In genomic region chr5:32613050-32613672, GRCh38 we compare ENCODE assay signal across 1 cellular context.
TF ChIP-seq lines count a peak whose summit lies in the region.

No MANE protein-coding gene starts in this region.

TF ChIP-seq in HepG2, 621 proteins besides CTCF, POLR2A, EP300 and RAD21 (continued from another document and continues in another):
- TF ChIP-seq PRDM15 (CRISPR knock-in tag; IDR thresholded peaks at IDR 0.05): no peak
- TF ChIP-seq GLMP (CRISPR knock-in tag; IDR thresholded peaks at IDR 0.05; ENCODE audit: borderline replicate concordance): no peak
- TF ChIP-seq IKZF5 (CRISPR knock-in tag; IDR thresholded peaks at IDR 0.05): no peak
- TF ChIP-seq KIAA2018 (CRISPR knock-in tag; IDR thresholded peaks at IDR 0.05; ENCODE audit: borderline replicate concordance): no peak
- no peak for TF ChIP-seq ZNF850 (CRISPR knock-in tag; conservative IDR thresholded peaks at IDR 0.05)
- TF ChIP-seq ZMYM3 (CRISPR knock-in tag; IDR thresholded peaks at IDR 0.05): no peak
- no peak for TF ChIP-seq CHD2 (IDR thresholded peaks at IDR 0.05; ENCODE audit: low read depth, low read length)
- no peak for TF ChIP-seq E2F2 (CRISPR knock-in tag; IDR thresholded peaks at IDR 0.05; ENCODE audit: borderline replicate concordance)
- no peak for TF ChIP-seq ZBTB42 (CRISPR knock-in tag; IDR thresholded peaks at IDR 0.05)
- no peak for TF ChIP-seq PHF20 (CRISPR knock-in tag; IDR thresholded peaks at IDR 0.05)
- no peak for TF ChIP-seq ZFP82 (CRISPR knock-in tag; IDR thresholded peaks at IDR 0.05; ENCODE audit: borderline replicate concordance)
- TF ChIP-seq TBL1XR1 (IDR thresholded peaks at IDR 0.05; ENCODE audit: borderline replicate concordance, low read length, partially characterized antibody): no peak
- no peak for TF ChIP-seq NFE2 (CRISPR knock-in tag; IDR thresholded peaks at IDR 0.05)
- TF ChIP-seq HES4 (CRISPR knock-in tag; IDR thresholded peaks at IDR 0.05; ENCODE audit: borderline replicate concordance): no peak
- no peak for TF ChIP-seq ARID4A (CRISPR knock-in tag; IDR thresholded peaks at IDR 0.05; ENCODE audit: borderline replicate concordance)
- TF ChIP-seq XRCC5 (optimal IDR thresholded peaks at IDR 0.05; ENCODE audit: low read length): no peak
- no peak for TF ChIP-seq HIVEP1 (CRISPR knock-in tag; IDR thresholded peaks at IDR 0.05)
- no peak for TF ChIP-seq ZNF333 (CRISPR knock-in tag; IDR thresholded peaks at IDR 0.05; ENCODE audit: borderline replicate concordance)
- TF ChIP-seq SAP130 (CRISPR knock-in tag; IDR thresholded peaks at IDR 0.05; ENCODE audit: low read depth): no peak
- peak; percentile 64; the same call in 1 of the 2 replicates for TF ChIP-seq SMAD3 (CRISPR knock-in tag; IDR thresholded peaks at IDR 0.05)
- no peak for TF ChIP-seq RXRA (CRISPR knock-in tag; IDR thresholded peaks at IDR 0.05)
- TF ChIP-seq KLF15 (CRISPR knock-in tag; IDR thresholded peaks at IDR 0.05; ENCODE audit: borderline replicate concordance): no peak
- no peak for TF ChIP-seq ZNF569 (CRISPR knock-in tag; IDR thresholded peaks at IDR 0.05; ENCODE audit: borderline replicate concordance)
- TF ChIP-seq RFXANK (CRISPR knock-in tag; IDR thresholded peaks at IDR 0.05): no peak
- peak; percentile 35; the same call in 1 of the 2 replicates for TF ChIP-seq ZNF652 (CRISPR knock-in tag; IDR thresholded peaks at IDR 0.05; ENCODE audit: borderline replicate concordance, low read depth)
- peak; percentile 25 for TF ChIP-seq TEAD3 (CRISPR knock-in tag; optimal IDR thresholded peaks at IDR 0.05; ENCODE audit: borderline replicate concordance)
- TF ChIP-seq ZNF136 (CRISPR knock-in tag; IDR thresholded peaks at IDR 0.05; ENCODE audit: low read depth): no peak
- TF ChIP-seq HOXA9 (CRISPR knock-in tag; IDR thresholded peaks at IDR 0.05; ENCODE audit: borderline replicate concordance): no peak
- peak; percentile 53; the same call in 1 of the 2 replicates for TF ChIP-seq ARID5B (CRISPR knock-in tag; IDR thresholded peaks at IDR 0.05)
